In genomic region chr16:50879873-50880695, GRCh38 we compare ENCODE assay signal across 12 cellular contexts.
DNase-seq lines count a peak whose midpoint lies in the region; FAIRE-seq and TF ChIP-seq lines count a peak whose summit lies in the region.
"Had no signal": no experiment of that assay in that cellular context is flagged by ENCODE, and none has a peak within 500 bp of the region (broad histone marks: within the 10 kb centered on the region; RNA-seq: fewer than 3 reads in every experiment).

No MANE protein-coding gene starts in this region.

- intact Hi-C loops in A673 (cut with micrococcal nuclease; ENCODE audit: unreplicated experiment): no loop called here
- intact Hi-C loops in kidney (cut with DNase I): no loop called here
- intact Hi-C loops in CD14-positive monocyte (cut with micrococcal nuclease): no loop called here

- no peaks in the 10 kb centered on the region for H3F3A ChIP-seq in smooth muscle cell (ENCODE audit: low read depth)

- no peak overlapping the region for H3K4me3 Mint-ChIP-seq in CD14-positive monocyte
- H3K4me3 Mint-ChIP-seq: B cell had no signal

- 20% methylated on average over 23 of the region's 24 CpGs for WGBS in smooth muscle cell (ENCODE audit: low lambda C conversion rate)

- POLR2A ChIA-PET in A673 (lab: Charles Lee; ENCODE audit: low non-redundant PET): no interaction called here

- CTCF ChIA-PET in A673 (lab: Charles Lee): no interaction called here

- H2AFZ ChIP-seq in smooth muscle cell (ENCODE audit: low read depth): no peak overlapping the region

- H3K4me1 Mint-ChIP-seq in CD14-positive monocyte: no peaks in the 10 kb centered on the region
- H3K4me1 Mint-ChIP-seq: B cell had no signal

- H3K9me3 Mint-ChIP-seq in CD14-positive monocyte: peaks cover 0 to 3% (median 0%) of the 10 kb centered on the region in 7 donors

- DNase-seq in A673 (ENCODE audit: low spot score): peak; percentile 9
- peak; percentile 56 for DNase-seq in MV-4-11 (lab: John Stamatoyannopoulos, UW)
- peak; percentile 42 to 68 for DNase-seq in SHP77 (lab: John Stamatoyannopoulos, UW)
- peak; percentile 65 for DNase-seq in kidney
- no peak for DNase-seq in effector memory CD4-positive, alpha-beta T cell
- DNase-seq in SW 1271 (lab: John Stamatoyannopoulos, UW): no peak
- DNase-seq in CD14-positive monocyte (ENCODE audit: low spot score): no peak
- no peak for DNase-seq in smooth muscle cell (lab: John Stamatoyannopoulos, UW; ENCODE audit: unreplicated experiment)
- DNase-seq: activated naive CD4-positive, alpha-beta T cell treated with Interleukin-2 at 50 U/mL for 16 hours; effector CD4-positive, alpha-beta T cell; uterus had no signal

- H3K4me3 ChIP-seq in A673 (ENCODE audit: low read depth, low read length, poor library complexity, severe bottlenecking): no peak overlapping the region
- no peak overlapping the region for H3K4me3 ChIP-seq in kidney (ENCODE audit: low read length in 2 of 2)
- H3K4me3 ChIP-seq in effector memory CD4-positive, alpha-beta T cell (ENCODE audit: insufficient read depth, low read depth, low read length, poor library complexity, severe bottlenecking): no peak overlapping the region
- H3K4me3 ChIP-seq in smooth muscle cell: no peak overlapping the region
- H3K4me3 ChIP-seq: uterus had no signal

- FAIRE-seq in kidney (lab: Jason Lieb, UNC): no peak

- H3K4me2 ChIP-seq in smooth muscle cell: no peak overlapping the region

- BruUV-seq in A673 (replicated peaks; lab: Mats Ljungman, UMichigan): no TSS peak

- H3K27ac ChIP-seq in A673 (ENCODE audit: low read depth, low read length, poor library complexity, severe bottlenecking): no peak overlapping the region
- H3K27ac ChIP-seq in kidney (ENCODE audit: low read depth in 2 of 2, low read length in 2 of 2): no peak overlapping the region
- no peak overlapping the region for H3K27ac ChIP-seq in effector memory CD4-positive, alpha-beta T cell (ENCODE audit: insufficient read depth, low read length, poor library complexity, severe bottlenecking)
- H3K27ac ChIP-seq in smooth muscle cell (ENCODE audit: low read depth): no peak overlapping the region
- H3K27ac ChIP-seq: uterus had no signal

- no peak overlapping the region for H3K9ac ChIP-seq in kidney (ENCODE audit: low read length in 2 of 2)
- H3K9ac ChIP-seq in smooth muscle cell (ENCODE audit: low read depth): no peak overlapping the region

- H3K79me2 ChIP-seq in smooth muscle cell (ENCODE audit: low read depth): no peaks in the 10 kb centered on the region

- H3K9me3 ChIP-seq in A673 (ENCODE audit: low read depth, low read length, poor library complexity, severe bottlenecking) (no peaks in the 10 kb centered on the region), kidney (ENCODE audit: control insufficient read depth in 1 of 2, low read length in 2 of 2) (no peaks in the 10 kb centered on the region), smooth muscle cell (replicated peaks; ENCODE audit: low read depth) (no peaks in the 10 kb centered on the region)
- no peaks in the 10 kb centered on the region for H3K9me3 ChIP-seq in effector memory CD4-positive, alpha-beta T cell (ENCODE audit: control insufficient read depth, low read length)
- H3K9me3 ChIP-seq: uterus had no signal

- no peak for TF ChIP-seq CTCF in A673 (conservative IDR thresholded peaks at IDR 0.05; ENCODE audit: low read depth, low read length)
- TF ChIP-seq CTCF in kidney (IDR thresholded peaks at IDR 0.05; ENCODE audit: borderline replicate concordance, extremely low read depth, insufficient read depth): no peak
- TF ChIP-seq CTCF in CD14-positive monocyte (IDR thresholded peaks at IDR 0.05): no peak
- TF ChIP-seq CTCF in smooth muscle cell (IDR thresholded peaks at IDR 0.05; ENCODE audit: borderline replicate concordance, insufficient read depth, poor library complexity, severe bottlenecking): no peak

- H4K20me1 ChIP-seq in smooth muscle cell (ENCODE audit: low read depth): no peaks in the 10 kb centered on the region

- H3K27ac Mint-ChIP-seq in CD14-positive monocyte: no peak overlapping the region
- H3K27ac Mint-ChIP-seq: B cell had no signal

- H3K27me3 Mint-ChIP-seq in CD14-positive monocyte (ENCODE audit: low read depth in 3 of 3): peaks cover 13 to 24% (median 22%) of the 10 kb centered on the region in 3 donors

- H3K36me3 ChIP-seq in A673 (ENCODE audit: insufficient read depth, low read length, poor library complexity, severe bottlenecking): no peaks in the 10 kb centered on the region
- no peaks in the 10 kb centered on the region for H3K36me3 ChIP-seq in kidney (ENCODE audit: control insufficient read depth in 1 of 2, insufficient read depth in 2 of 2, low read length in 2 of 2)
- H3K36me3 ChIP-seq in effector memory CD4-positive, alpha-beta T cell (ENCODE audit: control insufficient read depth, insufficient read depth, low read length): no peaks in the 10 kb centered on the region
- no peaks in the 10 kb centered on the region for H3K36me3 ChIP-seq in smooth muscle cell (ENCODE audit: low read depth)
- H3K36me3 ChIP-seq: uterus had no signal

- H3K4me1 ChIP-seq in A673 (ENCODE audit: insufficient read depth, low read length, poor library complexity, severe bottlenecking): no peaks in the 10 kb centered on the region
- no peaks in the 10 kb centered on the region for H3K4me1 ChIP-seq in kidney (ENCODE audit: control insufficient read depth in 1 of 2, insufficient read depth in 1 of 2, low read depth in 1 of 2, low read length in 2 of 2)
- H3K4me1 ChIP-seq in effector memory CD4-positive, alpha-beta T cell (ENCODE audit: control insufficient read depth, insufficient read depth, low read length, poor library complexity, severe bottlenecking): no peaks in the 10 kb centered on the region
- H3K4me1 ChIP-seq in smooth muscle cell (ENCODE audit: low read depth): peaks cover 27% of the 10 kb centered on the region
- H3K4me1 ChIP-seq: uterus had no signal

- H3K27me3 ChIP-seq in A673 (replicated peaks; ENCODE audit: insufficient read depth, low read depth, low read length, poor library complexity) (peaks cover 39% of the 10 kb centered on the region), smooth muscle cell (ENCODE audit: low read depth) (no peaks in the 10 kb centered on the region)
- no peaks in the 10 kb centered on the region for H3K27me3 ChIP-seq in effector memory CD4-positive, alpha-beta T cell (replicated peaks; ENCODE audit: control insufficient read depth, insufficient read depth, low read length, poor library complexity, severe bottlenecking)
- H3K27me3 ChIP-seq: uterus had no signal

- H3K36me3 Mint-ChIP-seq in CD14-positive monocyte: no peaks in the 10 kb centered on the region

Comparison
In these comparisons a context has a peak if more than half of its experiments do, and no peak if none do; other contexts are left out.
1. DNase-seq: peak in A673 (single experiment), MV-4-11 (single experiment), SHP77 (2 of 2) and kidney (single experiment); none in effector memory CD4-positive, alpha-beta T cell (0 of 3), SW 1271 (0 of 2), CD14-positive monocyte (single experiment) and smooth muscle cell (single experiment).